23 cellular contexts compared by ENCODE assay signal in the genomic region with DNA sequence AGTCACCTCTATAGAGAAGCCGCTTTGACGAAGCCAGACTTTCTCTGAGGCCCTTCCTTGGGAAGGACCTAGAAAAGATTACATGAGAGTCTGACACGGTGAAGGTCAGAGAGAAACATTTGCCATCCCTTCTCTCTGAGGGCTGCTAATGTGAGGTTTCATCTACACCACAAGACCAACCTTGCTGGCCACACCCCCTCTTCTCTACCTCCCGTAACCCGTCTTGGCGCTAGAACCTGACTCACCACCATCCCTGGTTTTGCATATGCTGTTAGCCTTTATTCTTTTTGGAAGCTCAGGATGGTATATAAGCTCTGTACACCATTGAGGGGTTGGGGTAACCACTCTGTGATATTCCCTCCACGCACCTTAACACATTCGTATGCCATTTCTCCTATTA.
"Had no signal": no experiment of that assay in that cellular context is flagged by ENCODE, and none has a peak within 500 bp of the region (broad histone marks: within the 10 kb centered on the region; RNA-seq: fewer than 3 reads in every experiment).

No MANE protein-coding gene starts in this region.

- ATAC-seq: effector memory CD8-positive, alpha-beta T cell; esophagus mucosa; foreskin keratinocyte; gastrocnemius medialis; gastroesophageal sphincter; heart left ventricle; heart right ventricle had no signal

- H3K27me3 ChIP-seq: colonic mucosa, foreskin keratinocyte had no signal

- DNase-seq: colonic mucosa; cortex of kidney; dermis blood vessel endothelial cell; dorsolateral prefrontal cortex; effector CD4-positive, alpha-beta T cell; effector CD8-positive, alpha-beta T cell; effector memory CD4-positive, alpha-beta T cell; effector memory CD8-positive, alpha-beta T cell; endodermal cell; erythroblast; esophagus squamous epithelium; foreskin fibroblast; foreskin keratinocyte; foreskin melanocyte; gastrocnemius medialis; glutamatergic neuron; heart left ventricle; heart right ventricle had no signal

- H3K36me3 ChIP-seq: colonic mucosa, esophagus muscularis mucosa, esophagus squamous epithelium, gastrocnemius medialis, gastroesophageal sphincter, heart left ventricle, heart right ventricle had no signal

- H3K4me1 ChIP-seq: colonic mucosa, esophagus muscularis mucosa, esophagus squamous epithelium, foreskin keratinocyte, gastrocnemius medialis, gastroesophageal sphincter, heart left ventricle, heart right ventricle had no signal

- H3K4me3 ChIP-seq: colonic mucosa, coronary artery, dorsolateral prefrontal cortex, esophagus muscularis mucosa, esophagus squamous epithelium, gastrocnemius medialis, gastroesophageal sphincter, heart left ventricle, heart right ventricle had no signal

- H3K27ac ChIP-seq: colonic mucosa, coronary artery, dorsolateral prefrontal cortex, epithelial cell of prostate, esophagus muscularis mucosa, esophagus squamous epithelium, foreskin keratinocyte, gastrocnemius medialis, gastroesophageal sphincter, heart left ventricle, heart right ventricle had no signal

- H3K9me3 ChIP-seq: colonic mucosa, gastrocnemius medialis had no signal
